ENCODE assay signal across 1 cellular context in the genomic region with DNA sequence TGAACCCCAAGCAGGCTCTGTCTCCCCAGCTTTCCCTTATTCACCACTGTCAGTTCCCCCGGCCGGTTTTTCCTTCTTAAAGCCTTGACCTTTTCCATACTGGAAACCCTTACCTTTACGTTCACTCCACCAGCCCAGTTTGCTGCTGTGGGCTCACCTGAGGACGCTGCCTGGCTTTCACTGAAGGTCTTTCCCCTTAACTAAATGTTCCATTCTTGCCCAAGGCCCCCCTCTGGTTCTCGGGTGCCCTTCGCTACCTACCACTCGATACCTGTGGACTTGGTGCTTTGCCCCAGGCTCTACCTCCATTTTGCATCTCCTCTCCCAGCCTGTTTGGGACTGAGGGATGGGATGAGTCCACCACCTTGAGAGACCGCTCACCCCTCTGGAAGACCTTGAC.
TF ChIP-seq lines count a peak whose summit lies in the region.

No MANE protein-coding gene starts in this region.

TF ChIP-seq in HepG2, 621 proteins besides CTCF, POLR2A, EP300 and RAD21:
- TF ChIP-seq KDM6A (CRISPR knock-in tag; IDR thresholded peaks at IDR 0.05; ENCODE audit: low read depth) (no peak), DR1 (CRISPR knock-in tag; IDR thresholded peaks at IDR 0.05) (no peak), ZNF703 (CRISPR knock-in tag; IDR thresholded peaks at IDR 0.05; ENCODE audit: borderline replicate concordance) (no peak), PHF5A (CRISPR knock-in tag; IDR thresholded peaks at IDR 0.05; ENCODE audit: low read depth, unreplicated experiment) (no peak), ZNF484 (CRISPR knock-in tag; IDR thresholded peaks at IDR 0.05; ENCODE audit: borderline replicate concordance, low read depth) (no peak), PCBP1 (IDR thresholded peaks at IDR 0.05; ENCODE audit: borderline replicate concordance, low read depth, low read length) (no peak)
- TF ChIP-seq, protein P1, sequence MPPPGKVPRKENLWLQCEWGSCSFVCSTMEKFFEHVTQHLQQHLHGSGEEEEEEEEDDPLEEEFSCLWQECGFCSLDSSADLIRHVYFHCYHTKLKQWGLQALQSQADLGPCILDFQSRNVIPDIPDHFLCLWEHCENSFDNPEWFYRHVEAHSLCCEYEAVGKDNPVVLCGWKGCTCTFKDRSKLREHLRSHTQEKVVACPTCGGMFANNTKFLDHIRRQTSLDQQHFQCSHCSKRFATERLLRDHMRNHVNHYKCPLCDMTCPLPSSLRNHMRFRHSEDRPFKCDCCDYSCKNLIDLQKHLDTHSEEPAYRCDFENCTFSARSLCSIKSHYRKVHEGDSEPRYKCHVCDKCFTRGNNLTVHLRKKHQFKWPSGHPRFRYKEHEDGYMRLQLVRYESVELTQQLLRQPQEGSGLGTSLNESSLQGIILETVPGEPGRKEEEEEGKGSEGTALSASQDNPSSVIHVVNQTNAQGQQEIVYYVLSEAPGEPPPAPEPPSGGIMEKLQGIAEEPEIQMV (CRISPR knock-in tag; IDR thresholded peaks at IDR 0.05; ENCODE audit: low read depth) = no peak
- TF ChIP-seq, protein P2, sequence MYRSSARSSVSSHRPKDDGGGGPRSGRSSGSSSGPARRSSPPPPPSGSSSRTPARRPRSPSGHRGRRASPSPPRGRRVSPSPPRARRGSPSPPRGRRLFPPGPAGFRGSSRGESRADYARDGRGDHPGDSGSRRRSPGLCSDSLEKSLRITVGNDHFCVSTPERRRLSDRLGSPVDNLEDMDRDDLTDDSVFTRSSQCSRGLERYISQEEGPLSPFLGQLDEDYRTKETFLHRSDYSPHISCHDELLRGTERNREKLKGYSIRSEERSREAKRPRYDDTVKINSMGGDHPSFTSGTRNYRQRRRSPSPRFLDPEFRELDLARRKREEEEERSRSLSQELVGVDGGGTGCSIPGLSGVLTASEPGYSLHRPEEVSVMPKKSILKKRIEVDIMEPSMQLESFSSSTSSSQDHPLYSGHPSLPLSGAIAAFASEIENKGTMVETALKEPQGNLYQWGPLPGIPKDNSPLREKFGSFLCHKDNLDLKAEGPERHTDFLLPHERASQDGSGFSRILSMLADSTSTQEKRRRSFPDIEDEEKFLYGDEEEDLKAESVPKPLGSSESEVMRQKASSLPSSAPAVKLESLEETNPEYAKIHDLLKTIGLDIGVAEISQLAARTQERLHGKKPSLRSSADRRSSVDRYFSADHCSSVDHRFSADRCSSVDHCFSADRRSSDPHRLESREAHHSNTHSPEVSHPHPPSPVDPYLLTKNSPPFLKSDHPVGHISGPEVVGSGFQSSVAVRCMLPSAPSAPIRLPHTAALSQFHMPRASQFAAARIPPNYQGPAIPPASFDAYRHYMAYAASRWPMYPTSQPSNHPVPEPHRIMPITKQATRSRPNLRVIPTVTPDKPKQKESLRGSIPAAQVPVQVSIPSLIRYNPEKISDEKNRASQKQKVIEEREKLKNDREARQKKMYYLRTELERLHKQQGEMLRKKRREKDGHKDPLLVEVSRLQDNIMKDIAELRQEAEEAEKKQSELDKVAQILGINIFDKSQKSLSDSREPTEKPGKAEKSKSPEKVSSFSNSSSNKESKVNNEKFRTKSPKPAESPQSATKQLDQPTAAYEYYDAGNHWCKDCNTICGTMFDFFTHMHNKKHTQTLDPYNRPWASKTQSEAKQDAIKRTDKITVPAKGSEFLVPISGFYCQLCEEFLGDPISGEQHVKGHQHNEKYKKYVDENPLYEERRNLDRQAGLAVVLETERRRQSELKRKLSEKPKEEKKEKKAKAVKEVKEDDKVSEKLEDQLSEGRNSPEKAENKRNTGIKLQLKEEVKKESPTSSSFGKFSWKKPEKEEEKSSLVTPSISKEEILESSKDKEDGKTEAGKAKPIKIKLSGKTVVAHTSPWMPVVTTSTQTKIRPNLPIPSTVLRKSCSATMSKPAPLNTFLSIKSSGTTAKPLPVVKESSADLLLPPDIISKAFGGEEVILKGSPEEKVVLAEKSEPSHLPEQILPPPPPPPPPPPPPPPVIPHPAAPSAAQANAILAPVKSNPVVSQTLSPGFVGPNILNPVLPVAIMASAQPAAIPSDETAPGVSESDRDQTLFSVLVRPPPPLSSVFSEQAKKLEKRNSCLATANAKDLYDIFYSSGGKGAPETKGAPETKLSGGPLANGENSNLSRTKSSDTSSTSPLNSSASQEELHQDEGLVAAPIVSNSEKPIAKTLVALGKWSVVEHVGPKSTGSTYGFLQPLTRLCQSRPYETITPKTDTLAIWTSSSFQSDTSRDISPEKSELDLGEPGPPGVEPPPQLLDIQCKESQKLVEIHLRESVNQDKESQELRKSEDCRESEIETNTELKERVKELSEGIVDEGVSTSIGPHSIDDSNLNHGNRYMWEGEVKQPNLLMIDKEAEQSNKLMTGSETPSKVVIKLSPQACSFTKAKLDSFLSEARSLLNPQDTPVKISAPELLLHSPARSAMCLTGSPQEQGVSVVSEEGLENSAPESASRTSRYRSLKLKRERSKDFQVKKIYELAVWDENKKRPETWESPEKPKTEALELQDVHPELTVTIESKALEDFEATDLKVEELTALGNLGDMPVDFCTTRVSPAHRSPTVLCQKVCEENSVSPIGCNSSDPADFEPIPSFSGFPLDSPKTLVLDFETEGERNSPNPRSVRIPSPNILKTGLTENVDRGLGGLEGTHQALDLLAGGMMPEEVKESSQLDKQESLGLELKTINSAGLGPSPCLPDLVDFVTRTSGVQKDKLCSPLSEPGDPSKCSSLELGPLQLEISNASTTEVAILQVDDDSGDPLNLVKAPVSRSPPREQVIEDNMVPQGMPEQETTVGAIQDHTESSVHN (CRISPR knock-in tag; IDR thresholded peaks at IDR 0.05) = no peak
- TF ChIP-seq, protein P3, sequence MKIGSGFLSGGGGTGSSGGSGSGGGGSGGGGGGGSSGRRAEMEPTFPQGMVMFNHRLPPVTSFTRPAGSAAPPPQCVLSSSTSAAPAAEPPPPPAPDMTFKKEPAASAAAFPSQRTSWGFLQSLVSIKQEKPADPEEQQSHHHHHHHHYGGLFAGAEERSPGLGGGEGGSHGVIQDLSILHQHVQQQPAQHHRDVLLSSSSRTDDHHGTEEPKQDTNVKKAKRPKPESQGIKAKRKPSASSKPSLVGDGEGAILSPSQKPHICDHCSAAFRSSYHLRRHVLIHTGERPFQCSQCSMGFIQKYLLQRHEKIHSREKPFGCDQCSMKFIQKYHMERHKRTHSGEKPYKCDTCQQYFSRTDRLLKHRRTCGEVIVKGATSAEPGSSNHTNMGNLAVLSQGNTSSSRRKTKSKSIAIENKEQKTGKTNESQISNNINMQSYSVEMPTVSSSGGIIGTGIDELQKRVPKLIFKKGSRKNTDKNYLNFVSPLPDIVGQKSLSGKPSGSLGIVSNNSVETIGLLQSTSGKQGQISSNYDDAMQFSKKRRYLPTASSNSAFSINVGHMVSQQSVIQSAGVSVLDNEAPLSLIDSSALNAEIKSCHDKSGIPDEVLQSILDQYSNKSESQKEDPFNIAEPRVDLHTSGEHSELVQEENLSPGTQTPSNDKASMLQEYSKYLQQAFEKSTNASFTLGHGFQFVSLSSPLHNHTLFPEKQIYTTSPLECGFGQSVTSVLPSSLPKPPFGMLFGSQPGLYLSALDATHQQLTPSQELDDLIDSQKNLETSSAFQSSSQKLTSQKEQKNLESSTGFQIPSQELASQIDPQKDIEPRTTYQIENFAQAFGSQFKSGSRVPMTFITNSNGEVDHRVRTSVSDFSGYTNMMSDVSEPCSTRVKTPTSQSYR (CRISPR knock-in tag; IDR thresholded peaks at IDR 0.05; ENCODE audit: borderline replicate concordance) = no peak
- TF ChIP-seq, protein P4, sequence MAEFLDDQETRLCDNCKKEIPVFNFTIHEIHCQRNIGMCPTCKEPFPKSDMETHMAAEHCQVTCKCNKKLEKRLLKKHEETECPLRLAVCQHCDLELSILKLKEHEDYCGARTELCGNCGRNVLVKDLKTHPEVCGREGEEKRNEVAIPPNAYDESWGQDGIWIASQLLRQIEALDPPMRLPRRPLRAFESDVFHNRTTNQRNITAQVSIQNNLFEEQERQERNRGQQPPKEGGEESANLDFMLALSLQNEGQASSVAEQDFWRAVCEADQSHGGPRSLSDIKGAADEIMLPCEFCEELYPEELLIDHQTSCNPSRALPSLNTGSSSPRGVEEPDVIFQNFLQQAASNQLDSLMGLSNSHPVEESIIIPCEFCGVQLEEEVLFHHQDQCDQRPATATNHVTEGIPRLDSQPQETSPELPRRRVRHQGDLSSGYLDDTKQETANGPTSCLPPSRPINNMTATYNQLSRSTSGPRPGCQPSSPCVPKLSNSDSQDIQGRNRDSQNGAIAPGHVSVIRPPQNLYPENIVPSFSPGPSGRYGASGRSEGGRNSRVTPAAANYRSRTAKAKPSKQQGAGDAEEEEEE (CRISPR knock-in tag; IDR thresholded peaks at IDR 0.05; ENCODE audit: borderline replicate concordance) = no peak
